Comparison of ENCODE assay signal across 29 cellular contexts in the genomic region with DNA sequence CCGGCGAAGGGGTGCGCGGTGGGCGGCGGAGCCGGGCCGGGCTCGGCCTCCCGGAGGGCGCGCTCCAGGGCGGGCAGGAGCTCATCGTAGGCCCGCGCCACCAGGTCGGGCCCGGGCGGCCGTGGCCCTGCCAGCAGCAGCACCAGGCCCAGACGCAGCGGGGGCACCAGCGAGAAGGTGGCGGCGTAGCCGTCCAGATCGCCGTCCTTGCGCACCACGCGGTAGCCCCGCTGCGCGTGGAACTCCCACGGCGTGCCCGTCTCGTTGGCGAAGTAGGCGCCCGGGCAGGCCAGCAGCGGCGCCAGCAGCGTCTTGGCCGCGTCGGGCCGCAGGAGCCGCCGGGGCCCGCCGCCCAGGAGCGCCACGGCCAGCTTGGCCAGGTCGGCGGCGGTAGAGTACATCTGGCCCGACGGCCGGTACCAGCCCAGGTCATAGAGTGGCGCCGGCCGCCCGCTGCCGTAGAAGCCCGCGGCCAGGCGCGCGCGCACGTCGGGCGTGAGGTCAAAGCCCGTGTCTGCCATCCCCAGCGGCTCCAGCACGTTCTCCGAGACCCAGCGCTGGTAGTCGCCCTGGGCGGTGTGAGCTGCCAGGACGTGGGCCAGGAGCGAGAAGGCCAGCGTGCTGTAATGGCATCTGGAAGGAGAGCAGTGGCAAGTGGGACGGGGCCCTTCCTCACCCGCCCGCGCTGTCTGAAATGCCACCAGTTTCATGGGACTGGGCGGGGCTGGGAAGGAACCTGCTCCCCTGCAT. TPM values are rescaled to one million over a fixed set of nuclear protein-coding genes. Genes with fewer than 3 reads are reported as not detected.
DNase-seq lines count a peak whose midpoint lies in the region; ATAC-seq and TF ChIP-seq lines count a peak whose summit lies in the region.
"Had no signal": no experiment of that assay in that cellular context is flagged by ENCODE, and none has a peak within 500 bp of the region (broad histone marks: within the 10 kb centered on the region; RNA-seq: fewer than 3 reads in every experiment).

No MANE protein-coding gene starts in this region.

- no peak for ATAC-seq in activated CD8-positive, alpha-beta memory T cell treated with anti-CD3 and anti-CD28 coated beads, Interleukin-2, amount 10 ng/mL, durations not matched to agents 7 days and 5 days
- peak; percentile 84 for ATAC-seq in WTC11
- ATAC-seq in stimulated activated memory B cell treated with anti-CD40 and anti-IgM and Interleukin-4, amounts not matched to agents 10 μg/mL and 1 μg/mL and 100 μg/mL, for 72 hours = peak; percentile 18

- no peaks in the 10 kb centered on the region for H3K9me3 Mint-ChIP-seq in activated CD8-positive, alpha-beta memory T cell treated with anti-CD3 and anti-CD28 coated beads, Interleukin-2, amount 10 ng/mL, durations not matched to agents 7 days and 5 days (ENCODE audit: low read depth)
- no peaks in the 10 kb centered on the region for H3K9me3 Mint-ChIP-seq in WTC11
- H3K9me3 Mint-ChIP-seq in stimulated activated memory B cell treated with anti-CD40 and anti-IgM and Interleukin-4, amounts not matched to agents 10 μg/mL and 1 μg/mL and 100 μg/mL, for 72 hours = peaks cover 3% of the 10 kb centered on the region
- H3K9me3 Mint-ChIP-seq: activated naive CD8-positive, alpha-beta T cell treated with anti-CD3 and anti-CD28 coated beads for 36 hours; CD4-positive, alpha-beta T cell had no signal

- no peak for TF ChIP-seq CTCF in WTC11 (IDR thresholded peaks at IDR 0.05)

- no peaks in the 10 kb centered on the region for H3K4me1 Mint-ChIP-seq in activated CD8-positive, alpha-beta memory T cell treated with anti-CD3 and anti-CD28 coated beads, Interleukin-2, amount 10 ng/mL, durations not matched to agents 7 days and 5 days
- no peaks in the 10 kb centered on the region for H3K4me1 Mint-ChIP-seq in WTC11
- H3K4me1 Mint-ChIP-seq in stimulated activated memory B cell treated with anti-CD40 and anti-IgM and Interleukin-4, amounts not matched to agents 10 μg/mL and 1 μg/mL and 100 μg/mL, for 72 hours = no peaks in the 10 kb centered on the region
- H3K4me1 Mint-ChIP-seq: activated naive CD8-positive, alpha-beta T cell treated with anti-CD3 and anti-CD28 coated beads for 36 hours; neural progenitor cell had no signal

- no peaks in the 10 kb centered on the region for H3K36me3 Mint-ChIP-seq in activated CD8-positive, alpha-beta memory T cell treated with anti-CD3 and anti-CD28 coated beads, Interleukin-2, amount 10 ng/mL, durations not matched to agents 7 days and 5 days
- no peaks in the 10 kb centered on the region for H3K36me3 Mint-ChIP-seq in WTC11
- H3K36me3 Mint-ChIP-seq in stimulated activated memory B cell treated with anti-CD40 and anti-IgM and Interleukin-4, amounts not matched to agents 10 μg/mL and 1 μg/mL and 100 μg/mL, for 72 hours = no peaks in the 10 kb centered on the region
- H3K36me3 Mint-ChIP-seq: activated naive CD8-positive, alpha-beta T cell treated with anti-CD3 and anti-CD28 coated beads for 36 hours; neural progenitor cell had no signal

- H3K27ac Mint-ChIP-seq in activated CD8-positive, alpha-beta memory T cell treated with anti-CD3 and anti-CD28 coated beads, Interleukin-2, amount 10 ng/mL, durations not matched to agents 7 days and 5 days = no peak overlapping the region
- no peak overlapping the region for H3K27ac Mint-ChIP-seq in WTC11
- H3K27ac Mint-ChIP-seq in stimulated activated memory B cell treated with anti-CD40 and anti-IgM and Interleukin-4, amounts not matched to agents 10 μg/mL and 1 μg/mL and 100 μg/mL, for 72 hours = no peak overlapping the region
- H3K27ac Mint-ChIP-seq: activated naive CD8-positive, alpha-beta T cell treated with anti-CD3 and anti-CD28 coated beads for 36 hours; CD4-positive, alpha-beta T cell; neural progenitor cell had no signal

- peaks cover 46% of the 10 kb centered on the region for H3K27me3 Mint-ChIP-seq in activated CD8-positive, alpha-beta memory T cell treated with anti-CD3 and anti-CD28 coated beads, Interleukin-2, amount 10 ng/mL, durations not matched to agents 7 days and 5 days
- H3K27me3 Mint-ChIP-seq in WTC11 (ENCODE audit: low read depth) = peaks cover 50% of the 10 kb centered on the region
- H3K27me3 Mint-ChIP-seq in stimulated activated memory B cell treated with anti-CD40 and anti-IgM and Interleukin-4, amounts not matched to agents 10 μg/mL and 1 μg/mL and 100 μg/mL, for 72 hours = peaks cover 30% of the 10 kb centered on the region

- POLR2A ChIA-PET in WTC11 (lab: Charles Lee) = no interaction called here

- CTCF ChIA-PET in activated CD8-positive, alpha-beta memory T cell treated with anti-CD3 and anti-CD28 coated beads, Interleukin-2, amount 10 ng/mL, durations not matched to agents 7 days and 5 days (lab: Charles Lee) = no interaction called here
- CTCF ChIA-PET in WTC11 (lab: Charles Lee) = interaction anchor here (0.6 to 3.0 kb wide), 7 partner anchors 11 to 249 kb away, joined by 3 to 18 read pairs (median 3); no protein-coding TSS in a partner anchor

- DNase-seq in activated CD8-positive, alpha-beta memory T cell treated with anti-CD3 and anti-CD28 coated beads for 24 hours = peak; percentile 44
- no peak for DNase-seq in activated CD8-positive, alpha-beta memory T cell treated with anti-CD3 and anti-CD28 coated beads, Interleukin-2, amount 10 ng/mL, durations not matched to agents 7 days and 5 days
- DNase-seq in WTC11 (ENCODE audit: low spot score) (peak; percentile 46), left kidney (ENCODE audit: low read depth, low spot score) (peak; percentile 37), A172 (ENCODE audit: low spot score) (no peak), DMS 273 (lab: John Stamatoyannopoulos, UW; ENCODE audit: unreplicated experiment) (no peak), NCI-H2196 (lab: John Stamatoyannopoulos, UW; ENCODE audit: unreplicated experiment) (no peak)
- DNase-seq: 8988T; activated CD4-positive, alpha-beta T cell treated with anti-CD3 and anti-CD28 coated beads, Interleukin-2, amount 50 U/mL, for 48 hours; activated CD4-positive, CD25-positive, alpha-beta regulatory T cell; activated effector memory CD4-positive, alpha-beta T cell treated with anti-CD3 and anti-CD28 coated beads, Interleukin-2, amount 50 U/mL, for 16 hours; AML-193; CD4-positive, alpha-beta T cell; central memory CD4-positive, alpha-beta T cell; dermis blood vessel endothelial cell; hypothalamus; NCI-H1436; NCI-H2081 treated with DMSO at 0.1 percent for 48 hours; NCI-H345; sigmoid colon; stimulated activated naive CD4-positive, alpha-beta T cell treated with Interleukin-2 at 50 U/mL for 16 hours; T-helper 1 cell had no signal

- H3K4me3 Mint-ChIP-seq in activated CD8-positive, alpha-beta memory T cell treated with anti-CD3 and anti-CD28 coated beads, Interleukin-2, amount 10 ng/mL, durations not matched to agents 7 days and 5 days = no peak overlapping the region
- H3K4me3 Mint-ChIP-seq in WTC11 = peak overlapping the region; percentile 56
- no peak overlapping the region for H3K4me3 Mint-ChIP-seq in stimulated activated memory B cell treated with anti-CD40 and anti-IgM and Interleukin-4, amounts not matched to agents 10 μg/mL and 1 μg/mL and 100 μg/mL, for 72 hours
- H3K4me3 Mint-ChIP-seq: activated naive CD8-positive, alpha-beta T cell treated with anti-CD3 and anti-CD28 coated beads for 36 hours; CD4-positive, alpha-beta T cell; neural progenitor cell had no signal

TF ChIP-seq in WTC11, 78 proteins besides CTCF, POLR2A, EP300 and RAD21 (continues in another document):
- TF ChIP-seq, protein P1, sequence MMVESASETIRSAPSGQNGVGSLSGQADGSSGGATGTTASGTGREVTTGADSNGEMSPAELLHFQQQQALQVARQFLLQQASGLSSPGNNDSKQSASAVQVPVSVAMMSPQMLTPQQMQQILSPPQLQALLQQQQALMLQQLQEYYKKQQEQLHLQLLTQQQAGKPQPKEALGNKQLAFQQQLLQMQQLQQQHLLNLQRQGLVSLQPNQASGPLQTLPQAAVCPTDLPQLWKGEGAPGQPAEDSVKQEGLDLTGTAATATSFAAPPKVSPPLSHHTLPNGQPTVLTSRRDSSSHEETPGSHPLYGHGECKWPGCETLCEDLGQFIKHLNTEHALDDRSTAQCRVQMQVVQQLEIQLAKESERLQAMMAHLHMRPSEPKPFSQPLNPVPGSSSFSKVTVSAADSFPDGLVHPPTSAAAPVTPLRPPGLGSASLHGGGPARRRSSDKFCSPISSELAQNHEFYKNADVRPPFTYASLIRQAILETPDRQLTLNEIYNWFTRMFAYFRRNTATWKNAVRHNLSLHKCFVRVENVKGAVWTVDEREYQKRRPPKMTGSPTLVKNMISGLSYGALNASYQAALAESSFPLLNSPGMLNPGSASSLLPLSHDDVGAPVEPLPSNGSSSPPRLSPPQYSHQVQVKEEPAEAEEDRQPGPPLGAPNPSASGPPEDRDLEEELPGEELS (CRISPR knock-in tag; IDR thresholded peaks at IDR 0.05) = 0 out of 2 replicates have a peak, but pooled peaks have one; percentile 8
- peak; percentile 40; the same call in 1 of the 2 replicates for TF ChIP-seq ZNF423 (CRISPR knock-in tag; IDR thresholded peaks at IDR 0.05)
- TF ChIP-seq, protein P2, sequence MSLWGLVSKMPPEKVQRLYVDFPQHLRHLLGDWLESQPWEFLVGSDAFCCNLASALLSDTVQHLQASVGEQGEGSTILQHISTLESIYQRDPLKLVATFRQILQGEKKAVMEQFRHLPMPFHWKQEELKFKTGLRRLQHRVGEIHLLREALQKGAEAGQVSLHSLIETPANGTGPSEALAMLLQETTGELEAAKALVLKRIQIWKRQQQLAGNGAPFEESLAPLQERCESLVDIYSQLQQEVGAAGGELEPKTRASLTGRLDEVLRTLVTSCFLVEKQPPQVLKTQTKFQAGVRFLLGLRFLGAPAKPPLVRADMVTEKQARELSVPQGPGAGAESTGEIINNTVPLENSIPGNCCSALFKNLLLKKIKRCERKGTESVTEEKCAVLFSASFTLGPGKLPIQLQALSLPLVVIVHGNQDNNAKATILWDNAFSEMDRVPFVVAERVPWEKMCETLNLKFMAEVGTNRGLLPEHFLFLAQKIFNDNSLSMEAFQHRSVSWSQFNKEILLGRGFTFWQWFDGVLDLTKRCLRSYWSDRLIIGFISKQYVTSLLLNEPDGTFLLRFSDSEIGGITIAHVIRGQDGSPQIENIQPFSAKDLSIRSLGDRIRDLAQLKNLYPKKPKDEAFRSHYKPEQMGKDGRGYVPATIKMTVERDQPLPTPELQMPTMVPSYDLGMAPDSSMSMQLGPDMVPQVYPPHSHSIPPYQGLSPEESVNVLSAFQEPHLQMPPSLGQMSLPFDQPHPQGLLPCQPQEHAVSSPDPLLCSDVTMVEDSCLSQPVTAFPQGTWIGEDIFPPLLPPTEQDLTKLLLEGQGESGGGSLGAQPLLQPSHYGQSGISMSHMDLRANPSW (CRISPR knock-in tag; conservative IDR thresholded peaks at IDR 0.05; ENCODE audit: low read depth) = 0 out of 2 replicates have a peak, but pooled peaks have one; percentile 29

RNA-seq across cellular contexts. Expression of a gene that starts 19.1 kb away (rescaled TPM):
- total RNA-seq in activated CD8-positive, alpha-beta memory T cell treated with anti-CD3 and anti-CD28 coated beads, Interleukin-2, amount 10 ng/mL, durations not matched to agents 7 days and 5 days = not detected
- total RNA-seq in WTC11 (2021) = not detected in 3 replicates
- not detected in 2 replicates for total RNA-seq in A172 (2014; rRNA removed; shearing (Covaris generic))
- total RNA-seq: activated naive CD8-positive, alpha-beta T cell treated with anti-CD3 and anti-CD28 coated beads for 36 hours; ascending aorta; CD4-positive, alpha-beta T cell; dermis blood vessel endothelial cell; lower leg skin; mucosa of gallbladder; sigmoid colon; thyroid gland had no signal

Comparison
In these comparisons a context has a peak if more than half of its experiments do, and no peak if none do; other contexts are left out.
1. DNase-seq: peak in activated CD8-positive, alpha-beta memory T cell treated with anti-CD3 and anti-CD28 coated beads for 24 hours (single experiment), WTC11 (single experiment) and left kidney (single experiment); none in activated CD8-positive, alpha-beta memory T cell treated with anti-CD3 and anti-CD28 coated beads, Interleukin-2, amount 10 ng/mL, durations not matched to agents 7 days and 5 days (single experiment), A172 (single experiment), DMS 273 (single experiment) and NCI-H2196 (single experiment).